Comparison of ENCODE assay signal across 21 cellular contexts in the genomic region with DNA sequence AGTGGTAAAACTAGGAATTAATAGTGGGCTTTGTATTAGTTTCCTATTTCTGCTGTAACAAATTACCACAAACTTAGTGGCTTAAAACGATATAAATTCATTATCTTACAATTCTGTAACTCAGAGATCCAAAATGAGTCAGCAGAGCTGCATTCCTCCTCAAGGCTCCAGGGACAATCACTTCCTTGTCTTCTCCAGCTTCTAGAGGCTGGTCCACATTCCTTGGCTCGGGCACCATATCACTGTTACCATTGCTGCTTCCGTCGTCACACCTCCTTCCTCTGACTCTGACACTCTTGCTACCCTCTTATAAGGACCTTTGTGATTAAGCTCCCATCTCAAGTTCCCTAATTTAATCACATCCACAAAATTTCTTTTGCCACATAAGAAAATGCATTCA.
DNase-seq lines count a peak whose midpoint lies in the region; ATAC-seq and TF ChIP-seq lines count a peak whose summit lies in the region.
"Had no signal": no experiment of that assay in that cellular context is flagged by ENCODE, and none has a peak within 500 bp of the region (broad histone marks: within the 10 kb centered on the region; RNA-seq: fewer than 3 reads in every experiment).

No MANE protein-coding gene starts in this region.

- H3K9me3 ChIP-seq in sigmoid colon = no peaks in the 10 kb centered on the region

- no peaks in the 10 kb centered on the region for H3K27me3 ChIP-seq in sigmoid colon
- H3K27me3 ChIP-seq: cardiac muscle cell, hepatocyte had no signal

- H3K27ac ChIP-seq in sigmoid colon = no peak overlapping the region
- H3K27ac ChIP-seq: cardiac muscle cell, hepatocyte had no signal

- intact Hi-C loops in sigmoid colon (cut with DNase I) = no loop called here

- TF ChIP-seq POLR2A in sigmoid colon (IDR thresholded peaks at IDR 0.05) = no peak

- WGBS in sigmoid colon, 2 donors = 64 to 77% methylated on average over 4 of the region's 4 CpGs

- DNase-seq in H4 (ENCODE audit: low spot score) (peak; percentile 5), SW 1271 (lab: John Stamatoyannopoulos, UW) (peak; percentile 26 to 75), fibroblast of pulmonary artery (ENCODE audit: low read depth) (peak; percentile 7), retinal pigment epithelial cell (ENCODE audit: low read depth) (peak; percentile 54), sigmoid colon (no peak), DMS 273 (lab: John Stamatoyannopoulos, UW; ENCODE audit: unreplicated experiment) (no peak)
- DNase-seq: activated CD8-positive, alpha-beta T cell treated with anti-CD3 and anti-CD28 coated beads, Interleukin-2, amount 10 ng/mL, durations not matched to agents 7 days and 5 days; activated naive CD8-positive, alpha-beta T cell treated with anti-CD3 and anti-CD28 coated beads, Interleukin-2, amount 10 ng/mL, durations not matched to agents 7 days and 5 days; CD8-positive, alpha-beta memory T cell; effector CD4-positive, alpha-beta T cell; kidney; MM.1S; NCI-H1694 treated with DMSO at 0.1 percent for 48 hours; NCI-H510A; SHP77; stimulated activated naive CD4-positive, alpha-beta T cell treated with Interleukin-2 at 50 U/mL for 16 hours; T-helper 2 cell had no signal

- no peak for TF ChIP-seq CTCF in fibroblast of pulmonary artery (IDR thresholded peaks at IDR 0.05; ENCODE audit: low read length, missing control alignments)
- no peak for TF ChIP-seq CTCF in retinal pigment epithelial cell (conservative IDR thresholded peaks at IDR 0.05; ENCODE audit: low read depth, low read length)
- no peak for TF ChIP-seq CTCF in sigmoid colon (IDR thresholded peaks at IDR 0.05)

- TF ChIP-seq EP300 in sigmoid colon (IDR thresholded peaks at IDR 0.05) = no peak

- H3K4me1 ChIP-seq in sigmoid colon = no peaks in the 10 kb centered on the region

- ATAC-seq in HG03108 (IDR thresholded peaks at IDR 0.05; ENCODE audit: unreplicated experiment) (no peak), HG03196 (IDR thresholded peaks at IDR 0.05; ENCODE audit: unreplicated experiment) (no peak)
- ATAC-seq: activated CD8-positive, alpha-beta T cell treated with anti-CD3 and anti-CD28 coated beads, Interleukin-2, amount 10 ng/mL, durations not matched to agents 7 days and 5 days had no signal

- no peaks in the 10 kb centered on the region for H3K36me3 ChIP-seq in sigmoid colon
- H3K36me3 ChIP-seq: cardiac muscle cell had no signal

- H3K4me3 ChIP-seq in fibroblast of pulmonary artery (replicated peaks; ENCODE audit: low read depth, low read length) = no peak overlapping the region
- H3K4me3 ChIP-seq in retinal pigment epithelial cell (ENCODE audit: low read length) = no peak overlapping the region
- H3K4me3 ChIP-seq in sigmoid colon = no peak overlapping the region
- H3K4me3 ChIP-seq: cardiac muscle cell, hepatocyte had no signal

Comparison
In these comparisons a context has a peak if more than half of its experiments do, and no peak if none do; other contexts are left out.
1. DNase-seq: peak in H4 (single experiment), SW 1271 (2 of 2), fibroblast of pulmonary artery (single experiment) and retinal pigment epithelial cell (single experiment); none in sigmoid colon (single experiment) and DMS 273 (single experiment).